4 cellular contexts compared by ENCODE assay signal in genomic region chr10:46925156-46925555, GRCh38. TPM values are rescaled to one million over a fixed set of nuclear protein-coding genes. Genes with fewer than 3 reads are reported as not detected.
"Had no signal": no experiment of that assay in that cellular context is flagged by ENCODE, and none has a peak within 500 bp of the region (broad histone marks: within the 10 kb centered on the region; RNA-seq: fewer than 3 reads in every experiment).

No MANE protein-coding gene starts in this region.

RNA-seq across cellular contexts. Expression of gene PTPN20, which starts 13.9 kb away (rescaled TPM):
- total RNA-seq: HepG2, HT-29, HT1080, IMR-90 had no signal
